ENCODE assay signal across 24 cellular contexts in genomic region chr12:79302171-79302841, GRCh38.
"Had no signal": no experiment of that assay in that cellular context is flagged by ENCODE, and none has a peak within 500 bp of the region (broad histone marks: within the 10 kb centered on the region; RNA-seq: fewer than 3 reads in every experiment).

No MANE protein-coding gene starts in this region.

- H3K36me3 Mint-ChIP-seq: activated naive CD8-positive, alpha-beta T cell treated with anti-CD3 and anti-CD28 coated beads, Interleukin-2, amount 10 ng/mL, durations not matched to agents 7 days and 5 days; stimulated activated effector memory CD8-positive, alpha-beta T cell treated with anti-CD3 and anti-CD28 coated beads, Interleukin-12 subunit alpha, Interleukin-12 subunit beta, amount 100 ng/mL, for 72 hours had no signal

- H3K4me3 Mint-ChIP-seq: activated naive CD8-positive, alpha-beta T cell treated with anti-CD3 and anti-CD28 coated beads, Interleukin-2, amount 10 ng/mL, durations not matched to agents 7 days and 5 days; activated T-cell treated with anti-CD3 and anti-CD28 coated beads, Interleukin-2, amount 50 U/mL, for 24 hours; activated T-helper 17 cell treated with anti-CD3 and anti-CD28 coated beads, Interleukin-2, amount 50 U/mL, for 72 hours; central memory CD8-positive, alpha-beta T cell; endodermal cell; nephron; stimulated activated effector memory CD8-positive, alpha-beta T cell treated with anti-CD3 and anti-CD28 coated beads, Interleukin-12 subunit alpha, Interleukin-12 subunit beta, amount 100 ng/mL, for 72 hours; stimulated activated naive CD8-positive, alpha-beta T cell treated with anti-CD3 and anti-CD28 coated beads, Interleukin-15, amount 100 ng/mL, for 72 hours; WTC11 had no signal

- H3K9me3 Mint-ChIP-seq: activated T-cell treated with anti-CD3 and anti-CD28 coated beads, Interleukin-2, amount 50 U/mL, for 24 hours; endodermal cell; nephron; stimulated activated naive CD8-positive, alpha-beta T cell treated with anti-CD3 and anti-CD28 coated beads, Interleukin-15, amount 100 ng/mL, for 72 hours; WTC11 had no signal

- H3K9me3 ChIP-seq: breast epithelium, pancreas, suprapubic skin, transverse colon, vagina had no signal

- H3K27ac Mint-ChIP-seq: activated naive CD8-positive, alpha-beta T cell treated with anti-CD3 and anti-CD28 coated beads, Interleukin-2, amount 10 ng/mL, durations not matched to agents 7 days and 5 days; activated T-cell treated with anti-CD3 and anti-CD28 coated beads, Interleukin-2, amount 50 U/mL, for 24 hours; activated T-helper 17 cell treated with anti-CD3 and anti-CD28 coated beads, Interleukin-2, amount 50 U/mL, for 72 hours; endodermal cell; nephron; stimulated activated effector memory CD8-positive, alpha-beta T cell treated with anti-CD3 and anti-CD28 coated beads, Interleukin-12 subunit alpha, Interleukin-12 subunit beta, amount 100 ng/mL, for 72 hours; WTC11 had no signal

- H3K4me1 Mint-ChIP-seq: activated naive CD8-positive, alpha-beta T cell treated with anti-CD3 and anti-CD28 coated beads, Interleukin-2, amount 10 ng/mL, durations not matched to agents 7 days and 5 days; activated T-helper 17 cell treated with anti-CD3 and anti-CD28 coated beads, Interleukin-2, amount 50 U/mL, for 72 hours; central memory CD8-positive, alpha-beta T cell; endodermal cell; stimulated activated effector memory CD8-positive, alpha-beta T cell treated with anti-CD3 and anti-CD28 coated beads, Interleukin-12 subunit alpha, Interleukin-12 subunit beta, amount 100 ng/mL, for 72 hours; stimulated activated naive CD8-positive, alpha-beta T cell treated with anti-CD3 and anti-CD28 coated beads, Interleukin-15, amount 100 ng/mL, for 72 hours had no signal

- ATAC-seq: activated T-helper 17 cell treated with anti-CD3 and anti-CD28 coated beads, Interleukin-2, amount 50 U/mL, for 72 hours; pancreas; sciatic nerve; stimulated activated effector memory CD8-positive, alpha-beta T cell treated with anti-CD3 and anti-CD28 coated beads, Interleukin-12 subunit alpha, Interleukin-12 subunit beta, amount 100 ng/mL, for 72 hours; stimulated activated naive CD8-positive, alpha-beta T cell treated with anti-CD3 and anti-CD28 coated beads, Interleukin-15, amount 100 ng/mL, for 72 hours; WTC11 had no signal

- H3K27ac ChIP-seq: breast epithelium, pancreas, suprapubic skin, transverse colon, vagina had no signal

- H3K27me3 ChIP-seq: breast epithelium, pancreas, suprapubic skin, transverse colon, vagina had no signal

- H3K27me3 Mint-ChIP-seq: activated naive CD8-positive, alpha-beta T cell treated with anti-CD3 and anti-CD28 coated beads, Interleukin-2, amount 10 ng/mL, durations not matched to agents 7 days and 5 days; activated T-cell treated with anti-CD3 and anti-CD28 coated beads, Interleukin-2, amount 50 U/mL, for 24 hours; activated T-helper 17 cell treated with anti-CD3 and anti-CD28 coated beads, Interleukin-2, amount 50 U/mL, for 72 hours; central memory CD8-positive, alpha-beta T cell; stimulated activated naive CD8-positive, alpha-beta T cell treated with anti-CD3 and anti-CD28 coated beads, Interleukin-15, amount 100 ng/mL, for 72 hours had no signal

- H3K4me1 ChIP-seq: breast epithelium, pancreas, suprapubic skin, transverse colon, vagina had no signal

- H3K36me3 ChIP-seq: breast epithelium, pancreas, suprapubic skin, transverse colon, vagina had no signal

- DNase-seq: activated CD4-positive, alpha-beta T cell treated with anti-CD3 and anti-CD28 coated beads, Interleukin-2, amount 50 U/mL, for 4 hours; activated CD8-positive, alpha-beta memory T cell treated with anti-CD3 and anti-CD28 coated beads for 24 hours; activated CD8-positive, alpha-beta memory T cell treated with anti-CD3 and anti-CD28 coated beads, Interleukin-2, amount 50 U/mL, for 4 hours; activated naive CD8-positive, alpha-beta T cell treated with anti-CD3 and anti-CD28 coated beads, Interleukin-2, amount 10 ng/mL, durations not matched to agents 7 days and 5 days; activated T-cell treated with anti-CD3 and anti-CD28 coated beads, Interleukin-2, amount 50 U/mL, for 24 hours; amniotic stem cell; endodermal cell; hippocampal formation; mesenchymal stem cell; pancreas; small intestine; stimulated activated CD4-positive, alpha-beta T cell treated with anti-CD3 and anti-CD28 coated beads, Interleukin-2, amount 100 ng/mL, for 24 hours; stimulated activated naive CD8-positive, alpha-beta T cell treated with anti-CD3 and anti-CD28 coated beads, Interleukin-15, amount 100 ng/mL, for 72 hours; T1000; transverse colon had no signal

- H3K4me3 ChIP-seq: breast epithelium, pancreas, suprapubic skin, transverse colon, vagina had no signal
